Comparison of ENCODE assay signal across 10 cellular contexts in the genomic region with DNA sequence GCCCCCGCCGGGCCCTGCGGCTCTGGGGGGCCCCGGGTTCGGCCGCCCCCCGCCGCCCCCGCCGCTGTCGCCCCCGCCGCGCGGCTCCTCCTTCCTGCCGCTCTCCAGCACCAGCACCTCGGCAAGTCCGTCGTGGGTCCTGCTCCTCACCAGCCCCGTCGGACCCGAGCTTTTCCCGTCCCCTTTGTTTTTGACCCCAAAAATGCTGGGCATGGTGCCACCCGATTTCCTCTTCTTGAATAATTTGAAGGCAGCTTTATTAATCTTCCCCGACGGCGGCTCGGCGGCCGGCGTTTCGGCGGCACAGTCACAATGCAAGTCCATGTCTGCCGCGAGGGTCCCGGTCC. TPM values are rescaled to one million over a fixed set of nuclear protein-coding genes. Genes with fewer than 3 reads are reported as not detected.
DNase-seq lines count a peak whose midpoint lies in the region; ATAC-seq and TF ChIP-seq lines count a peak whose summit lies in the region.
"Had no signal": no experiment of that assay in that cellular context is flagged by ENCODE, and none has a peak within 500 bp of the region (broad histone marks: within the 10 kb centered on the region; RNA-seq: fewer than 3 reads in every experiment).

No MANE protein-coding gene starts in this region.

- DNase-seq in stimulated activated naive CD8-positive, alpha-beta T cell treated with anti-CD3 and anti-CD28 coated beads, Interleukin-15, Interleukin-2, amounts not matched to agents 100 U/mL and 50 U/mL, for 24 hours: no peak
- DNase-seq in cardiac fibroblast (ENCODE audit: low read depth in 2 of 2) (no peak), naive B cell (no peak), G401 (ENCODE audit: low spot score) (no peak), NCI-H510A (lab: John Stamatoyannopoulos, UW) (no peak), COLO829 (ENCODE audit: low spot score) (no peak), GM19238 (ENCODE audit: insufficient read length, low spot score) (no peak)

- no peak for ATAC-seq in stimulated activated naive CD8-positive, alpha-beta T cell treated with anti-CD3 and anti-CD28 coated beads, Interleukin-15, Interleukin-2, amounts not matched to agents 100 U/mL and 50 U/mL, for 24 hours
- ATAC-seq in naive B cell (ENCODE audit: low read depth in 2 of 2): no peak
- ATAC-seq: HCT116 had no signal

- H3K27ac Mint-ChIP-seq in stimulated activated naive CD8-positive, alpha-beta T cell treated with anti-CD3 and anti-CD28 coated beads, Interleukin-15, Interleukin-2, amounts not matched to agents 100 ng/mL and 50 ng/mL, for 24 hours: no peak overlapping the region
- H3K27ac Mint-ChIP-seq in naive B cell: peak overlapping the region in 1 of 6 donors; percentile 63

- peaks cover 12% of the 10 kb centered on the region for H3K4me1 Mint-ChIP-seq in stimulated activated naive CD8-positive, alpha-beta T cell treated with anti-CD3 and anti-CD28 coated beads, Interleukin-15, Interleukin-2, amounts not matched to agents 100 ng/mL and 50 ng/mL, for 24 hours (ENCODE audit: low read depth)
- peaks cover 12 to 19% (median 16%) of the 10 kb centered on the region in 3 donors for H3K4me1 Mint-ChIP-seq in naive B cell

- peaks cover 78% of the 10 kb centered on the region for H3K27me3 Mint-ChIP-seq in stimulated activated naive CD8-positive, alpha-beta T cell treated with anti-CD3 and anti-CD28 coated beads, Interleukin-15, Interleukin-2, amounts not matched to agents 100 ng/mL and 50 ng/mL, for 24 hours
- peaks cover 58 to 70% (median 68%) of the 10 kb centered on the region in 3 donors for H3K27me3 Mint-ChIP-seq in naive B cell

- H3K4me3 ChIP-seq in cardiac fibroblast (replicated peaks in 1 of 2; ENCODE audit: low read depth in 2 of 2, low read length in 2 of 2): peak overlapping the region; percentile 10 to 22

- TF ChIP-seq CTCF in cardiac fibroblast (IDR thresholded peaks at IDR 0.05; ENCODE audit: low read depth, low read length): no peak

- no peaks in the 10 kb centered on the region for H3K36me3 Mint-ChIP-seq in stimulated activated naive CD8-positive, alpha-beta T cell treated with anti-CD3 and anti-CD28 coated beads, Interleukin-15, Interleukin-2, amounts not matched to agents 100 ng/mL and 50 ng/mL, for 24 hours (ENCODE audit: low read depth)
- H3K36me3 Mint-ChIP-seq in naive B cell: peaks cover 6 to 29% of the 10 kb centered on the region in 2 donors

- in situ Hi-C loops in G401 (cut with HindIII; ENCODE audit: low sequenced_read_pairs): no loop called here

- no peaks in the 10 kb centered on the region for H3K9me3 Mint-ChIP-seq in stimulated activated naive CD8-positive, alpha-beta T cell treated with anti-CD3 and anti-CD28 coated beads, Interleukin-15, Interleukin-2, amounts not matched to agents 100 ng/mL and 50 ng/mL, for 24 hours
- peaks cover 0 to 6% (median 0%) of the 10 kb centered on the region in 7 donors for H3K9me3 Mint-ChIP-seq in naive B cell

- H3K4me3 Mint-ChIP-seq in stimulated activated naive CD8-positive, alpha-beta T cell treated with anti-CD3 and anti-CD28 coated beads, Interleukin-15, Interleukin-2, amounts not matched to agents 100 ng/mL and 50 ng/mL, for 24 hours: peak overlapping the region; percentile 63
- H3K4me3 Mint-ChIP-seq in naive B cell: peak overlapping the region; percentile 32 to 93 (median 52)

RNA-seq across cellular contexts. Expression of a gene that starts 0.9 kb away (rescaled TPM):
- polyA plus RNA-seq in naive B cell (ENCODE audit: low read depth in 6 of 6): not detected
- not detected in 2 replicates for total RNA-seq in G401 (2014; rRNA removed; shearing (Covaris generic))
- total RNA-seq: M059J had no signal
